In genomic region chr17:47168896-47169295, GRCh38 we compare ENCODE assay signal across 8 cellular contexts. TPM values are rescaled to one million over a fixed set of nuclear protein-coding genes. Genes with fewer than 3 reads are reported as not detected.
"Had no signal": no experiment of that assay in that cellular context is flagged by ENCODE, and none has a peak within 500 bp of the region (broad histone marks: within the 10 kb centered on the region; RNA-seq: fewer than 3 reads in every experiment).

No MANE protein-coding gene starts in this region.

RNA-seq across cellular contexts. Expression of gene MYL4, which starts 40.3 kb away (rescaled TPM):
- total RNA-seq: kidney; kidney epithelial cell; left colon; left lobe of liver; mammary epithelial cell; mononuclear cell; naive thymus-derived CD4-positive, alpha-beta T cell had no signal
- polyA plus RNA-seq: keratinocyte; mammary epithelial cell; naive thymus-derived CD4-positive, alpha-beta T cell had no signal
